ENCODE assay signal across 8 cellular contexts in the genomic region with DNA sequence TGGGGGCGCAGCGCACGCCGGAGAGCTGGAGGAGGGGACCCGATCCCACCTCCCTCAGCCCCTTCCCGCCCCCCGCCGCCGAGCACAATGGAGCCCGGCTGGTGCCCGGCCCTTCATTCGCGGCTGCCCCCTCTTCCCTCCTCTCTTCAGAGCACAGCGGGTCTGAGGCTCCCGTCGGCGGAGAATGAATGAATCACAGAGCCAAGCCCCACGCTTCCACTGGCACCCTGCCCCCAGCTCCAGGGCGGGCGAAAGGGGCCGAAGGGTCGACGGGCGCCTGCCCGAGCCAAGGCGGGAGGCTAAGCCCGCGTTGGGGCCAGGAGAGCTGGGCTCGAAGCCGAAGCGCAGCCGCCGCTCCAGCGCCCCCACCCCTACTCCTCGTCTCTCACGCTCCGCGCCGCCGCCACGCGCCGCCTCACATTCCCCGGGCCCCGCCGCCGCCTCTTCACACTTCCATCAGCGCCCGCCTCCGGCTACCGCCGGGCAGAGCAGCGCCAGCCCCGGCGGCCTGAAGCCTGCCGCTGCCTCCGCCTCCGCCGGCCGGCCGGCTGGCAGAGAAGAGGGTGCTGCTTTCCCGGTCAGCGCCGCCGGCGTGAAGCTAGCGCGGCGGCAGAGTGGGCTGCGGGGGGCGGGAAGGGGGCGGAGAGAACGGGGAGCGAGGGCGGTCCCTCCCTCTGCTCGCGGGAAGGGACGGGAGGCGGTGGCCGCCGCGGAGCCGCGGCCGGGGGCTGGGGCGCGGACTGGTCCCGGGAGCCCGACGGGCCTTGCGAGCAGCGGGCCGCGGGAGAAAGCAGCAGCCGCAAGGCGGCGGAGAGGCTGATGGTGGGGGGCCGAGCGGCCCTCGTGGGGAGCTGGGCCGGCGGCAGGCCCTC.
A peak's percentile ranks its signal among the peaks of the same experiment; 100 is the strongest.
DNase-seq lines count a peak whose midpoint lies in the region; ATAC-seq and TF ChIP-seq lines count a peak whose summit lies in the region.

Gene HOMER1, minus strand, starts transcription at position 616 of the 872 bp plus-strand sequence. CDS start 1,360 bp downstream, outside the sequence.

- peak; percentile 44 for ATAC-seq in HG02938 (IDR thresholded peaks at IDR 0.05; ENCODE audit: unreplicated experiment)

- DNase-seq in NCI-H2196 (lab: John Stamatoyannopoulos, UW; ENCODE audit: unreplicated experiment) (peak; percentile 47), NCI-H2196 treated with DMSO at 0.1 percent for 48 hours (lab: John Stamatoyannopoulos, UW; ENCODE audit: unreplicated experiment) (no peak), NCI-H2029 treated with DMSO at 0.1 percent for 48 hours (lab: John Stamatoyannopoulos, UW) (peak; percentile 50), cardiac fibroblast (ENCODE audit: low read depth in 2 of 2) (peak; percentile 67 to 88), islet precursor cell (peak; percentile 93)
- DNase-seq in activated CD4-positive, CD25-positive, alpha-beta regulatory T cell (lab: John Stamatoyannopoulos, UW) = peak; percentile 29 to 60 (median 46)
- DNase-seq in stimulated activated CD4-positive, alpha-beta T cell treated with anti-CD3 and anti-CD28 coated beads, Interleukin-12 subunit alpha, Interleukin-12 subunit beta, amount 100 ng/mL, for 48 hours (ENCODE audit: low read depth in 2 of 3, low spot score in 1 of 3) = peak; percentile 50 to 65 (median 54)

- peak within 1 kb of the TSS; percentile 81 to 89 for H3K4me3 ChIP-seq in cardiac fibroblast (replicated peaks in 1 of 2; ENCODE audit: low read depth in 2 of 2, low read length in 2 of 2)

- no peak for TF ChIP-seq CTCF in cardiac fibroblast (IDR thresholded peaks at IDR 0.05; ENCODE audit: low read depth, low read length)
